Comparison of ENCODE assay signal across 9 cellular contexts in the genomic region with DNA sequence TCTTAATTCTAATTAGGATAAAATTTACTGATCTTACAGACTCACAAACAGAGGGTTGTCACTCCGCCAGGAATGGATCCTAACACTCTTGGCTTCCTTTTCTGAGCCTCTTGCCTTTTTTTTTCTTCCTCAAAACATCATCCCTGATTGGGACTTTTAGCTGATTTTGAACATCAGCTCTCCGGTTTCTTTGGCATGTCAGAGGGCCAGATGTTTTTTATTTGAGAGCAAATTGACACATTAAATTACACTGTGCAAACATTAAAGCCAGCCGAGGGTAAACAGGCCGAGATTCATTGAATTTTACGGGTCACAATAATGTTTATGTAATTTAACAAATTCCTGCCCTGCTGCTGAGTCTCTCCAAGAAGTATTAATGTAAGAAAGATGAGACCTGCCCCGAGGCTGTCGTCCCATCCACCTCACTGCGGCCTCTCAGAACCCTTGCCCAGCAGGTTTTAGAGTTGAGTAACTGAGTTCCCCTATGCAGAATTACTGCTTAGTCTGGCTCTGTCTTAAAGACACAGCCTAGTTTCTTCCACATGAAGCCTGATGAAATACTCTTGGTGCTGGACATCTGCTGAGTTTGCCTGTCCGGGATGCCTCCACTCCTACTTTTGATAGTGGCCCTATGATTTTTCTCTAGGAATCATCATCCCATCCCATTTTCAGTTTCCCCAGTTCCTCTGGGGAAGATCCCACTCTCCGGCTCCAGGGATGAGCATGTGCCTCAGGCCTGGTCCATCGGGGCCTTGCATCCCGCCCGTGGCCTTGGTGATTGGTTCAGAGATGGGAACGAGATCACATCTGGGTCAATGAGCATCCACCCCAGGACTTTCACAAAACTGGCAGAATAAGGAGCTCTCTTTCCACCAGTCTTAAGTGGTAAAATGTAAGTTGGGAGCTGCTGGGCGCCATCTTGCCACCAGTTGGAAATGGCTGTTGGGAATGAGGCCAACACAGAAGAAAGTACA.
A peak's percentile ranks its signal among the peaks of the same experiment; 100 is the strongest.
DNase-seq lines count a peak whose midpoint lies in the region; ATAC-seq and TF ChIP-seq lines count a peak whose summit lies in the region.
"Had no signal": no experiment of that assay in that cellular context is flagged by ENCODE, and none has a peak within 500 bp of the region (broad histone marks: within the 10 kb centered on the region; RNA-seq: fewer than 3 reads in every experiment).

No MANE protein-coding gene starts in this region.

- 37 to 59% methylated on average over 11 to 13 of the region's 15 CpGs for WGBS in esophagus squamous epithelium, 2 donors

- ATAC-seq in left cardiac atrium (no peak), HG03378 (IDR thresholded peaks at IDR 0.05; ENCODE audit: unreplicated experiment) (no peak)

- intact Hi-C loops in left cardiac atrium (cut with DNase I) (no loop called here), esophagus squamous epithelium (cut with DNase I) (no loop called here)

- H3K36me3 ChIP-seq in right atrium auricular region, result no peaks in the 10 kb centered on the region
- no peaks in the 10 kb centered on the region for H3K36me3 ChIP-seq in esophagus squamous epithelium

- peak; percentile 53 for DNase-seq in right atrium auricular region (ENCODE audit: low spot score)
- no peak for DNase-seq in left cardiac atrium
- peak; percentile 59 for DNase-seq in SK-N-DZ (ENCODE audit: low spot score)
- peak; percentile 82 for DNase-seq in iris pigment epithelial cell (ENCODE audit: low read depth)
- DNase-seq in esophagus squamous epithelium (lab: John Stamatoyannopoulos, UW), result no peak
- DNase-seq in HuH-7.5 (ENCODE audit: low spot score), result no peak
- no peak for DNase-seq in OCI-M1 (lab: John Stamatoyannopoulos, UW)
- DNase-seq: NCI-H510A had no signal

- H3K9me3 ChIP-seq in right atrium auricular region (no peaks in the 10 kb centered on the region), esophagus squamous epithelium (no peaks in the 10 kb centered on the region)

- H3K27ac ChIP-seq in right atrium auricular region, result no peak overlapping the region
- H3K27ac ChIP-seq in esophagus squamous epithelium, result peak overlapping the region in 1 of 4 donors; percentile 64

- TF ChIP-seq CTCF in right atrium auricular region (IDR thresholded peaks at IDR 0.05) (no peak), esophagus squamous epithelium (IDR thresholded peaks at IDR 0.05) (no peak)

- no peaks in the 10 kb centered on the region for H3K27me3 ChIP-seq in right atrium auricular region
- H3K27me3 ChIP-seq in esophagus squamous epithelium, result peaks cover 0 to 25% (median 0%) of the 10 kb centered on the region in 4 donors

- peaks cover 0 to 51% of the 10 kb centered on the region in 2 donors for H3K4me1 ChIP-seq in right atrium auricular region
- peaks cover 12 to 70% (median 20%) of the 10 kb centered on the region in 3 donors for H3K4me1 ChIP-seq in esophagus squamous epithelium

- H3K4me3 ChIP-seq in right atrium auricular region, result no peak overlapping the region
- no peak overlapping the region for H3K4me3 ChIP-seq in esophagus squamous epithelium

- TF ChIP-seq POLR2A in esophagus squamous epithelium (IDR thresholded peaks at IDR 0.05), result no peak

Comparison
In these comparisons a context has a peak if more than half of its experiments do, and no peak if none do; other contexts are left out.
1. DNase-seq: peak in right atrium auricular region (single experiment), SK-N-DZ (single experiment) and iris pigment epithelial cell (single experiment); none in left cardiac atrium (single experiment), esophagus squamous epithelium (single experiment), HuH-7.5 (single experiment) and OCI-M1 (single experiment).